ENCODE assay signal across 8 cellular contexts in genomic region chr11:34356918-34357645, GRCh38. TPM values are rescaled to one million over a fixed set of nuclear protein-coding genes. Genes with fewer than 3 reads are reported as not detected.
DNase-seq lines count a peak whose midpoint lies in the region; ATAC-seq and TF ChIP-seq lines count a peak whose summit lies in the region.

No MANE protein-coding gene starts in this region.

- TF ChIP-seq CTCF in GM12872 (IDR thresholded peaks at IDR 0.05; ENCODE audit: insufficient read depth, low read depth, low read length), result 0 out of 3 replicates have a peak, but pooled peaks have one; percentile 9
- TF ChIP-seq CTCF in neutrophil (IDR thresholded peaks at IDR 0.05), result no peak
- no peak for TF ChIP-seq CTCF in upper lobe of left lung (IDR thresholded peaks at IDR 0.05)

- peak; percentile 73 for DNase-seq in RKO (ENCODE audit: low spot score)
- DNase-seq in activated naive CD4-positive, alpha-beta T cell (lab: John Stamatoyannopoulos, UW), result peak in 3 of 4 experiments; percentile 22 to 49 (median 29)
- DNase-seq in germinal center (ENCODE audit: low spot score), result peak; percentile 65
- DNase-seq in upper lobe of left lung, result peak; percentile 61 to 93

- no peaks in the 10 kb centered on the region for H3K36me3 ChIP-seq in neutrophil
- no peaks in the 10 kb centered on the region for H3K36me3 ChIP-seq in upper lobe of left lung

- H3K4me1 ChIP-seq in neutrophil (ENCODE audit: control insufficient read depth in 1 of 2, insufficient read depth in 1 of 2, low read depth in 1 of 2, low read length in 1 of 2) (peaks cover 46 to 51% of the 10 kb centered on the region in 2 experiments), upper lobe of left lung (peaks cover 25 to 33% (median 27%) of the 10 kb centered on the region in 4 donors)

- H3K4me3 ChIP-seq in neutrophil (ENCODE audit: low read depth in 1 of 2, low read length in 1 of 2), result peak overlapping the region; percentile 69 to 76
- peak overlapping the region; percentile 51 to 62 (median 53) for H3K4me3 ChIP-seq in upper lobe of left lung

- TF ChIP-seq EP300 in upper lobe of left lung (IDR thresholded peaks at IDR 0.05), result no peak

- WGBS in upper lobe of left lung, 2 donors, result 1% methylated on average over 12 of the region's 82 CpGs; no CpG with 5 or more reads in 1 of the 2 donors

- H3K9me3 ChIP-seq in neutrophil, result no peaks in the 10 kb centered on the region
- H3K9me3 ChIP-seq in upper lobe of left lung, result no peaks in the 10 kb centered on the region

- H3K27ac ChIP-seq in neutrophil (peak overlapping the region; percentile 83), upper lobe of left lung (peak overlapping the region; percentile 14 to 72 (median 64))

- H3K27me3 ChIP-seq in neutrophil (peaks cover 31% of the 10 kb centered on the region), upper lobe of left lung (peaks cover 0 to 4% (median 0%) of the 10 kb centered on the region in 4 donors)

- no peak for TF ChIP-seq POLR2A in upper lobe of left lung (IDR thresholded peaks at IDR 0.05)

- ATAC-seq in HG02973 (IDR thresholded peaks at IDR 0.05; ENCODE audit: unreplicated experiment) (peak; percentile 19), upper lobe of left lung (ENCODE audit: low FRiP score in 2 of 2) (peak; percentile 51 to 56), HG03457 (IDR thresholded peaks at IDR 0.05; ENCODE audit: unreplicated experiment) (no peak)

RNA-seq across cellular contexts. Expression of gene ABTB2, which starts 0.7 kb away (rescaled TPM):
- total RNA-seq in upper lobe of left lung, result 1 to 10 TPM; 1.4 to 6.8 (median 4.7) TPM
